11 cellular contexts compared by ENCODE assay signal in genomic region chr19:1245884-1246816, GRCh38. TPM values are rescaled to one million over a fixed set of nuclear protein-coding genes. Genes with fewer than 3 reads are reported as not detected.
A peak's percentile ranks its signal among the peaks of the same experiment; 100 is the strongest.
DNase-seq lines count a peak whose midpoint lies in the region; ATAC-seq and TF ChIP-seq lines count a peak whose summit lies in the region.
"Had no signal": no experiment of that assay in that cellular context is flagged by ENCODE, and none has a peak within 500 bp of the region (broad histone marks: within the 10 kb centered on the region; RNA-seq: fewer than 3 reads in every experiment).

No MANE protein-coding gene starts in this region.

- no peaks in the 10 kb centered on the region for H3K27me3 Mint-ChIP-seq in activated CD4-positive, alpha-beta T cell treated with anti-CD3 and anti-CD28 coated beads, Interleukin-2, amount 10 ng/mL, durations not matched to agents 24 days and 14 days
- H3K27me3 Mint-ChIP-seq in chondrocyte (ENCODE audit: low read depth): no peaks in the 10 kb centered on the region

- no peak for DNase-seq in activated CD4-positive, alpha-beta T cell treated with anti-CD3 and anti-CD28 coated beads, Interleukin-2, amount 10 ng/mL, durations not matched to agents 24 days and 14 days
- DNase-seq in activated CD4-positive, alpha-beta T cell treated with anti-CD3 and anti-CD28 coated beads for 48 hours: no peak
- DNase-seq in chondrocyte (ENCODE audit: low spot score): no peak
- peak; percentile 76 to 92 (median 83) for DNase-seq in mucosa of descending colon
- no peak for DNase-seq in tibial nerve (ENCODE audit: low spot score in 2 of 2)
- DNase-seq in NCI-H1436 treated with DMSO at 0.1 percent for 48 hours (lab: John Stamatoyannopoulos, UW): no peak
- no peak for DNase-seq in HPDE6-E6E7 (ENCODE audit: extremely low spot score)
- no peak for DNase-seq in MV-4-11 (lab: John Stamatoyannopoulos, UW)
- DNase-seq: activated CD4-positive, alpha-beta T cell treated with anti-CD3 and anti-CD28 coated beads, Interleukin-2, amount 50 U/mL, for 1 hour; central memory CD4-positive, alpha-beta T cell; stimulated activated CD4-positive, alpha-beta T cell treated with anti-CD3 and anti-CD28 coated beads, Interleukin-15, amount 100 ng/mL, for 24 hours had no signal

- peaks cover 12% of the 10 kb centered on the region for H3K4me1 Mint-ChIP-seq in activated CD4-positive, alpha-beta T cell treated with anti-CD3 and anti-CD28 coated beads, Interleukin-2, amount 10 ng/mL, durations not matched to agents 24 days and 14 days
- H3K4me1 Mint-ChIP-seq in chondrocyte (ENCODE audit: low read depth): peaks cover 22% of the 10 kb centered on the region

- 54 to 64% methylated on average over 17 to 23 of the region's 24 CpGs for WGBS in tibial nerve, 2 donors

- TF ChIP-seq POLR2A in tibial nerve (IDR thresholded peaks at IDR 0.05): no peak

- H3K27me3 ChIP-seq in tibial nerve: no peaks in the 10 kb centered on the region

- peak; percentile 38 to 65 for TF ChIP-seq EP300 in tibial nerve (IDR thresholded peaks at IDR 0.05)

- no peaks in the 10 kb centered on the region for H3K36me3 ChIP-seq in mucosa of descending colon (ENCODE audit: low read depth)
- peaks cover 0 to 3% (median 0%) of the 10 kb centered on the region in 3 donors for H3K36me3 ChIP-seq in tibial nerve

- H3K27ac Mint-ChIP-seq in activated CD4-positive, alpha-beta T cell treated with anti-CD3 and anti-CD28 coated beads, Interleukin-2, amount 10 ng/mL, durations not matched to agents 24 days and 14 days: peak overlapping the region; percentile 15
- peak overlapping the region; percentile 41 for H3K27ac Mint-ChIP-seq in chondrocyte (ENCODE audit: unreplicated experiment)

- ATAC-seq in mucosa of descending colon: peak; percentile 6

- H3K9me3 Mint-ChIP-seq in activated CD4-positive, alpha-beta T cell treated with anti-CD3 and anti-CD28 coated beads, Interleukin-2, amount 10 ng/mL, durations not matched to agents 24 days and 14 days: no peaks in the 10 kb centered on the region
- no peaks in the 10 kb centered on the region for H3K9me3 Mint-ChIP-seq in chondrocyte (ENCODE audit: low read depth)

- H3K27ac ChIP-seq in tibial nerve: peak overlapping the region; percentile 90 to 99 (median 99)

- no peak for TF ChIP-seq CTCF in chondrocyte (IDR thresholded peaks at IDR 0.05)
- TF ChIP-seq CTCF in mucosa of descending colon (IDR thresholded peaks at IDR 0.05): no peak
- TF ChIP-seq CTCF in tibial nerve (IDR thresholded peaks at IDR 0.05): no peak

- H3K4me3 Mint-ChIP-seq in activated CD4-positive, alpha-beta T cell treated with anti-CD3 and anti-CD28 coated beads, Interleukin-2, amount 10 ng/mL, durations not matched to agents 24 days and 14 days: no peak overlapping the region
- H3K4me3 Mint-ChIP-seq in chondrocyte (ENCODE audit: unreplicated experiment): no peak overlapping the region

- peaks cover 11% of the 10 kb centered on the region for H3K36me3 Mint-ChIP-seq in activated CD4-positive, alpha-beta T cell treated with anti-CD3 and anti-CD28 coated beads, Interleukin-2, amount 10 ng/mL, durations not matched to agents 24 days and 14 days (ENCODE audit: low read depth)
- H3K36me3 Mint-ChIP-seq in chondrocyte (ENCODE audit: low read depth): peaks cover 2% of the 10 kb centered on the region

- intact Hi-C loops in activated CD4-positive, alpha-beta T cell treated with anti-CD3 and anti-CD28 coated beads, Interleukin-2, amount 10 ng/mL, durations not matched to agents 24 days and 14 days (cut with micrococcal nuclease): no loop called here
- intact Hi-C loops in mucosa of descending colon (cut with DNase I, micrococcal nuclease): no loop called here

- H3K4me1 ChIP-seq in mucosa of descending colon (ENCODE audit: low read depth) (peaks cover 51% of the 10 kb centered on the region), tibial nerve (peaks cover 0 to 74% (median 42%) of the 10 kb centered on the region in 4 donors)

- H3K4me3 ChIP-seq in mucosa of descending colon (no peak overlapping the region), tibial nerve (no peak overlapping the region)

- H3K9me3 ChIP-seq in mucosa of descending colon (no peaks in the 10 kb centered on the region), tibial nerve (no peaks in the 10 kb centered on the region)

RNA-seq across cellular contexts. Expression of gene MIDN, which starts 2.2 kb away (rescaled TPM):
- 72.3 and 82.4 TPM in 2 replicates for total RNA-seq in activated CD4-positive, alpha-beta T cell treated with anti-CD3 and anti-CD28 coated beads, Interleukin-2, amount 10 ng/mL, durations not matched to agents 24 days and 14 days
- total RNA-seq in chondrocyte: 64.5 to 75.3 TPM (median 68.3 TPM) in 3 replicates
- total RNA-seq in mucosa of descending colon: 100 to 1,000 TPM; 136 to 251 (median 213) TPM
- total RNA-seq in tibial nerve: 10 to 100 TPM; 17.4 to 51.9 (median 39.4) TPM

RNA-seq across cellular contexts. Expression of gene ATP5F1D, which starts 4.6 kb away (rescaled TPM):
- 254 and 269 TPM in 2 replicates for total RNA-seq in activated CD4-positive, alpha-beta T cell treated with anti-CD3 and anti-CD28 coated beads, Interleukin-2, amount 10 ng/mL, durations not matched to agents 24 days and 14 days
- total RNA-seq in chondrocyte (110 to 125 TPM (median 122 TPM) in 3 replicates), mucosa of descending colon (100 to 1,000 TPM; 302 to 391 (median 378) TPM), tibial nerve (100 to 1,000 TPM in 3 of 4 donors, 10 to 100 TPM in 1; 67.5 to 140 (median 127) TPM)

RNA-seq across cellular contexts. Expression of gene CBARP, which starts 8.3 kb away (rescaled TPM):
- total RNA-seq in activated CD4-positive, alpha-beta T cell treated with anti-CD3 and anti-CD28 coated beads, Interleukin-2, amount 10 ng/mL, durations not matched to agents 24 days and 14 days: 1.7 and 1.9 TPM in 2 replicates
- total RNA-seq in chondrocyte (4.8 to 9.0 TPM (median 7.6 TPM) in 3 replicates), mucosa of descending colon (1 to 10 TPM in 1 of 3 donors, under 1 TPM in 2; 0.29 to 1.2 (median 0.39) TPM), tibial nerve (1 to 10 TPM in 2 of 4 donors, under 1 TPM in 2; 0.22 to 3.9 (median 1.4) TPM)

RNA-seq across cellular contexts. Expression of gene CIRBP, which starts 23.0 kb away (rescaled TPM):
- 237 TPM in 2 replicates for total RNA-seq in activated CD4-positive, alpha-beta T cell treated with anti-CD3 and anti-CD28 coated beads, Interleukin-2, amount 10 ng/mL, durations not matched to agents 24 days and 14 days
- 295 to 320 TPM (median 303 TPM) in 3 replicates for total RNA-seq in chondrocyte
- total RNA-seq in mucosa of descending colon: 100 to 1,000 TPM; 281 to 507 (median 300) TPM
- 100 to 1,000 TPM; 389 to 640 (median 576) TPM for total RNA-seq in tibial nerve

RNA-seq across cellular contexts. Expression of gene FAM174C, which starts 29.2 kb away (rescaled TPM):
- 115 and 126 TPM in 2 replicates for total RNA-seq in activated CD4-positive, alpha-beta T cell treated with anti-CD3 and anti-CD28 coated beads, Interleukin-2, amount 10 ng/mL, durations not matched to agents 24 days and 14 days
- total RNA-seq in chondrocyte (32.7 to 41.3 TPM (median 36.1 TPM) in 3 replicates), mucosa of descending colon (10 to 100 TPM; 34.2 to 40.1 (median 39.8) TPM), tibial nerve (10 to 100 TPM; 25.5 to 80.7 (median 52.0) TPM)

Comparison
In these comparisons a context has a peak if more than half of its experiments do, and no peak if none do; other contexts are left out.
1. DNase-seq: peak in mucosa of descending colon (3 of 3); none in activated CD4-positive, alpha-beta T cell treated with anti-CD3 and anti-CD28 coated beads, Interleukin-2, amount 10 ng/mL, durations not matched to agents 24 days and 14 days (single experiment), activated CD4-positive, alpha-beta T cell treated with anti-CD3 and anti-CD28 coated beads for 48 hours (single experiment), chondrocyte (single experiment), tibial nerve (0 of 2), NCI-H1436 treated with DMSO at 0.1 percent for 48 hours (single experiment), HPDE6-E6E7 (single experiment) and MV-4-11 (single experiment).